Comparison of ENCODE assay signal across 1 cellular context in genomic region chr17:66337866-66338472, GRCh38.
TF ChIP-seq lines count a peak whose summit lies in the region.

No MANE protein-coding gene starts in this region.

TF ChIP-seq in GM12878, 131 proteins besides CTCF, POLR2A, EP300 and RAD21:
- TF ChIP-seq BRCA1 (IDR thresholded peaks at IDR 0.05; ENCODE audit: low read depth, low read length) (no peak), FOS (IDR thresholded peaks at IDR 0.05; ENCODE audit: borderline replicate concordance, extremely low read depth, insufficient read length) (no peak)
